22 cellular contexts compared by ENCODE assay signal in the genomic region with DNA sequence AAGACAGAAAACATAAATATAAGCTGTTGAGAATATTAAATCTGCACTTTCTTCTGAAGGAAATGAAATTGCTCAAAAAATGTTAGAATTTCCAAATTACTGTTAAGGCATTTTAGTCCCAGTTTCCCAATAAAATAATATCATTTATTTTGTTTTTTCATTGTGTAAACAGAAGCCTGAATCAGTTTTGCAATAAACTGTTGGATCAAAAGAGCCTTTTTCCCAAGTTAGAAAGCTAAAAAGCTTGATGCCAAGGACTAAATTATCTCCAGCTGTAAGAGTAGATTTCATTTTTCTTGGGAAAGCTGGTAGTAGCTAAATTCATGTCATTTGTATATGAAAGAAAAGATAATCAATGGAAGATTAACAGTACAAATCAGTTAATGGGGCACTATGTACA.
"Had no signal": no experiment of that assay in that cellular context is flagged by ENCODE, and none has a peak within 500 bp of the region (broad histone marks: within the 10 kb centered on the region; RNA-seq: fewer than 3 reads in every experiment).

No MANE protein-coding gene starts in this region.

- H3K9me3 Mint-ChIP-seq: memory B cell; stimulated activated naive CD8-positive, alpha-beta T cell treated with anti-CD3 and anti-CD28 coated beads, Interleukin-15, Interleukin-2, amounts not matched to agents 100 ng/mL and 50 ng/mL, for 24 hours had no signal

- H3K36me3 Mint-ChIP-seq: memory B cell; naive thymus-derived CD4-positive, alpha-beta T cell; stimulated activated naive B cell treated with anti-CD40 and anti-IgM and Interleukin-4, amounts not matched to agents 10 μg/mL and 1 μg/mL and 100 μg/mL, for 72 hours had no signal

- H3K9me3 ChIP-seq: ovary, psoas muscle, suprapubic skin, transverse colon, upper lobe of right lung had no signal

- H3K4me3 Mint-ChIP-seq: effector memory CD8-positive, alpha-beta T cell; memory B cell; naive thymus-derived CD4-positive, alpha-beta T cell; nephron progenitor cell; stimulated activated naive B cell treated with anti-CD40 and anti-IgM and Interleukin-4, amounts not matched to agents 10 μg/mL and 1 μg/mL and 100 μg/mL, for 72 hours; stimulated activated naive CD8-positive, alpha-beta T cell treated with anti-CD3 and anti-CD28 coated beads, Interleukin-15, Interleukin-2, amounts not matched to agents 100 ng/mL and 50 ng/mL, for 24 hours had no signal

- H3K27me3 ChIP-seq: ovary, suprapubic skin, transverse colon, upper lobe of right lung, uterus had no signal

- H3K27ac ChIP-seq: coronary artery, ovary, psoas muscle, suprapubic skin, upper lobe of right lung, uterus had no signal

- H3K27ac Mint-ChIP-seq: effector memory CD8-positive, alpha-beta T cell; memory B cell; naive thymus-derived CD4-positive, alpha-beta T cell; nephron progenitor cell; stimulated activated naive B cell treated with anti-CD40 and anti-IgM and Interleukin-4, amounts not matched to agents 10 μg/mL and 1 μg/mL and 100 μg/mL, for 72 hours; stimulated activated naive CD8-positive, alpha-beta T cell treated with anti-CD3 and anti-CD28 coated beads, Interleukin-15, Interleukin-2, amounts not matched to agents 100 ng/mL and 50 ng/mL, for 24 hours had no signal

- H3K36me3 ChIP-seq: ovary, suprapubic skin, transverse colon, upper lobe of right lung, uterus had no signal

- H3K4me1 ChIP-seq: psoas muscle, suprapubic skin, upper lobe of right lung, uterus had no signal

- DNase-seq: dermis blood vessel endothelial cell; effector memory CD8-positive, alpha-beta T cell; midbrain; naive thymus-derived CD4-positive, alpha-beta T cell; nephron progenitor cell; nucleus accumbens; ovary; posterior cingulate gyrus; psoas muscle; right cardiac atrium; small intestine; stimulated activated CD4-positive, alpha-beta T cell treated with anti-CD3 and anti-CD28 coated beads, Interleukin-15, amount 100 ng/mL, for 24 hours; stimulated activated CD4-positive, alpha-beta T cell treated with anti-CD3 and anti-CD28 coated beads, Interleukin-2, amount 100 ng/mL, for 48 hours; stimulated activated naive B cell treated with anti-CD40 and anti-IgM and Interleukin-4, amounts not matched to agents 10 μg/mL and 1 μg/mL and 100 μg/mL, for 72 hours; transverse colon; upper lobe of right lung; uterus had no signal

- H3K27me3 Mint-ChIP-seq: effector memory CD8-positive, alpha-beta T cell; stimulated activated naive CD8-positive, alpha-beta T cell treated with anti-CD3 and anti-CD28 coated beads, Interleukin-15, Interleukin-2, amounts not matched to agents 100 ng/mL and 50 ng/mL, for 24 hours had no signal

- H3K4me3 ChIP-seq: coronary artery, lung, ovary, psoas muscle, suprapubic skin, transverse colon, upper lobe of right lung, uterus had no signal

- H3K4me1 Mint-ChIP-seq: memory B cell; naive thymus-derived CD4-positive, alpha-beta T cell; stimulated activated naive B cell treated with anti-CD40 and anti-IgM and Interleukin-4, amounts not matched to agents 10 μg/mL and 1 μg/mL and 100 μg/mL, for 72 hours had no signal
